In genomic region chr12:53049582-53050318, GRCh38 we compare ENCODE assay signal across 8 cellular contexts. TPM values are rescaled to one million over a fixed set of nuclear protein-coding genes. Genes with fewer than 3 reads are reported as not detected.
DNase-seq lines count a peak whose midpoint lies in the region; ATAC-seq and TF ChIP-seq lines count a peak whose summit lies in the region.

Gene TNS2 (plus strand): TSS chr12:53050065. CDS start chr12:53050186, 121 bp downstream.

- H3K27me3 Mint-ChIP-seq in H9 (ENCODE audit: low read depth), result peaks cover 21% of the 10 kb centered on the region

- H3K27me3 ChIP-seq in H9 (ENCODE audit: insufficient read depth, low read length) (peaks cover 4% of the 10 kb centered on the region; the same call in 1 of the 2 replicates), heart right ventricle (peaks cover 0 to 5% (median 0%) of the 10 kb centered on the region in 7 donors)

- H3K36me3 Mint-ChIP-seq in H9 (ENCODE audit: insufficient read depth in 1 of 3, low read depth in 3 of 3), result peaks cover 6 to 8% (median 7%) of the 10 kb centered on the region in 3 experiments; a peak in 5 of 7 replicates

- peak within 1 kb of the TSS; percentile 46 for H3K4me2 ChIP-seq in H9 (ENCODE audit: insufficient read depth, insufficient read length, low read length)

- DNase-seq in 8988T (peak; percentile 57), H9 (peak; percentile 88), heart right ventricle (peak; percentile 84 to 91), pons (ENCODE audit: low spot score) (peak; percentile 46), NCI-H1048 (lab: John Stamatoyannopoulos, UW) (no peak), HPDE6-E6E7 (ENCODE audit: extremely low spot score) (no peak)
- DNase-seq in stimulated activated CD4-positive, alpha-beta T cell treated with anti-CD3 and anti-CD28 coated beads, Interleukin-4, amount 100 ng/mL, for 1 hour, result no peak

- peaks cover 0 to 24% (median 0%) of the 10 kb centered on the region in 9 donors for H3K36me3 ChIP-seq in heart right ventricle

- H3K56ac ChIP-seq in H9 (ENCODE audit: insufficient read length, low read depth, low read length), result no peak within 1 kb of the TSS

- H4K91ac ChIP-seq in H9 (ENCODE audit: insufficient read length, low read depth, low read length), result no peak within 1 kb of the TSS

- peaks cover 58 to 67% of the 10 kb centered on the region in 2 experiments for H3K4me1 Mint-ChIP-seq in H9

- no peak within 1 kb of the TSS for H2BK20ac ChIP-seq in H9 (ENCODE audit: low read depth, low read length, poor library complexity, severe bottlenecking)

- no peaks in the 10 kb centered on the region for H3K79me1 ChIP-seq in H9 (ENCODE audit: insufficient read depth, low read depth, low read length, poor library complexity, severe bottlenecking)

- H3K4me1 ChIP-seq in H9 (ENCODE audit: insufficient read depth, low read length) (peaks cover 26% of the 10 kb centered on the region; the same call in 1 of the 2 replicates), heart right ventricle (peaks cover 42 to 91% (median 84%) of the 10 kb centered on the region in 9 donors)

- intact Hi-C loops in heart right ventricle (cut with DNase I), result loop anchor here in 2 of 10 donors (5.0 kb wide), 1 partner anchor 42 kb away; the partner anchor contains the start of gene EIF4B (in 2 of the 2)

- no peak within 1 kb of the TSS for H2AFZ ChIP-seq in H9 (ENCODE audit: low read length)

- H3K79me2 ChIP-seq in H9 (ENCODE audit: insufficient read depth, low read length), result no peaks in the 10 kb centered on the region; the same call in 1 of the 2 replicates

- H4K20me1 ChIP-seq in H9 (ENCODE audit: control insufficient read depth, insufficient read depth, insufficient read length), result no peaks in the 10 kb centered on the region

- no peak within 1 kb of the TSS for H4K5ac ChIP-seq in H9 (ENCODE audit: insufficient read length, low read depth, low read length)

- WGBS in H9 (ENCODE audit: extremely low coverage, insufficient read length, low lambda C conversion rate), result no CpG with 5 or more reads among the region's 19 CpGs
- 15 to 30% (median 22%) methylated on average over 18 to 19 of the region's 19 CpGs for WGBS in adipose tissue, 3 donors
- 5 to 8% methylated on average over 17 to 19 of the region's 19 CpGs for WGBS in heart right ventricle, 2 donors

- H3K27ac Mint-ChIP-seq in H9, result peak within 1 kb of the TSS in 2 of 3 experiments; percentile 91 to 95; a peak in 6 of 7 replicates

- no peak within 1 kb of the TSS for H3K18ac ChIP-seq in H9 (ENCODE audit: insufficient read length, low read depth, low read length)

- TF ChIP-seq CTCF in H9 (conservative IDR thresholded peaks at IDR 0.05) (no peak), heart right ventricle (IDR thresholded peaks at IDR 0.05) (no peak)

- H3K23ac ChIP-seq in H9 (ENCODE audit: insufficient read length, low read depth, low read length), result no peak within 1 kb of the TSS

- H3K9me3 ChIP-seq in H9 (ENCODE audit: control insufficient read depth, low read depth, low read length), result no peaks in the 10 kb centered on the region
- H3K9me3 ChIP-seq in heart right ventricle, result no peaks in the 10 kb centered on the region

- no peak within 1 kb of the TSS for H2BK5ac ChIP-seq in H9 (ENCODE audit: insufficient read length, low read length)

- peak within 1 kb of the TSS; percentile 61 to 92 (median 75) for H3K4me3 ChIP-seq in heart right ventricle

- peak; percentile 6 to 43 (median 29) for ATAC-seq in heart right ventricle

- H3K9me3 Mint-ChIP-seq in H9, result no peaks in the 10 kb centered on the region; a peak in 1 of 5 replicates

- peaks cover 15% of the 10 kb centered on the region for H3K23me2 ChIP-seq in H9 (ENCODE audit: insufficient read length, low read depth, low read length, poor library complexity, severe bottlenecking)

- H3K27ac ChIP-seq in H9 (ENCODE audit: insufficient read length, low read depth, low read length) (no peak within 1 kb of the TSS), adipose tissue (ENCODE audit: low read depth, low read length) (peak within 1 kb of the TSS; percentile 90), heart right ventricle (peak within 1 kb of the TSS; percentile 95 to 100 (median 100))

- no peak within 1 kb of the TSS for H4K8ac ChIP-seq in H9 (replicated peaks; ENCODE audit: insufficient read length, low read depth, low read length)

- H3K9ac ChIP-seq in H9 (ENCODE audit: extremely low read depth, insufficient read length, low read length), result no peak within 1 kb of the TSS

- H2BK120ac ChIP-seq in H9 (ENCODE audit: low read depth, low read length, poor library complexity, severe bottlenecking), result no peak within 1 kb of the TSS

- no peak within 1 kb of the TSS for H3T11ph ChIP-seq in H9 (ENCODE audit: low read length)

- no peak within 1 kb of the TSS for H2AK5ac ChIP-seq in H9 (ENCODE audit: insufficient read length, low read length)

- peak within 1 kb of the TSS; percentile 39 to 69 for H3K4me3 Mint-ChIP-seq in H9

- no peak within 1 kb of the TSS for H2BK12ac ChIP-seq in H9 (ENCODE audit: insufficient read length, low read depth, low read length)

- H3K4ac ChIP-seq in H9 (ENCODE audit: low read depth, low read length), result no peak within 1 kb of the TSS

- H2BK15ac ChIP-seq in H9 (ENCODE audit: low read depth, low read length), result no peak within 1 kb of the TSS

- H3K14ac ChIP-seq in H9 (ENCODE audit: insufficient read depth, low read length), result no peak within 1 kb of the TSS

RNA-seq across cellular contexts. Expression of gene TNS2, which starts in this region (rescaled TPM):
- total RNA-seq in H9 (2021) (3.6 and 4.5 TPM in 2 replicates), heart right ventricle (100 to 1,000 TPM in 3 of 10 donors, 10 to 100 TPM in 7; 60.6 to 139 (median 77.1) TPM)
- polyA plus RNA-seq in adipose tissue (100 to 1,000 TPM in 2 of 3 donors, 10 to 100 TPM in 1; 53.4 to 562 (median 225) TPM), heart right ventricle (100 to 1,000 TPM in 1 of 2 donors, 10 to 100 TPM in 1; 68.1 to 364 TPM)

Comparison
In these comparisons a context has a peak if more than half of its experiments do, and no peak if none do; other contexts are left out.
1. RNA of gene TNS2 (total RNA-seq): 60.6 to 139 TPM in heart right ventricle; 3.6 to 4.5 TPM in H9; every median in the first group is over 10 times any median in the second.
2. DNase-seq: peak in 8988T (single experiment), H9 (single experiment), heart right ventricle (2 of 2) and pons (single experiment); none in NCI-H1048 (single experiment), HPDE6-E6E7 (single experiment) and stimulated activated CD4-positive, alpha-beta T cell treated with anti-CD3 and anti-CD28 coated beads, Interleukin-4, amount 100 ng/mL, for 1 hour (single experiment).